17 cellular contexts compared by ENCODE assay signal in the genomic region with DNA sequence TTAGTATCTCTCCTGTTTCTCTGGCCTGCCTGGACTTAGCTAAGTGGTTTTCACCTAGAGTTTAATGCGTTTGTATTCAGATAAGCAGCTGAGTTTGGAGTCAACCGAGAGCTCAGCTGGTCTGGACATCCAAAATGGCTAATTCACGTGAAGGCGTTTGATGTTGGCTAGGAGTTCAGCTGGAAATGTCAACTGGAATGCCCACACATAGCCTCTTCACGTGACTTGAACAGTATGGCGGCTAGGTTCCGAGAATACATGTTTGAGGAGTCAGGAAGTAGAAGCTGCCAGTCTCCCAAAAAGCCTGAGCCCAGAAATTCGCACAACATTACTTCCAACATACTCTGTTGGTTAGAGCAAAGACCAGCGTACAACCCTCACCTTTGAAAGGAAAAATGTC. TPM values are rescaled to one million over a fixed set of nuclear protein-coding genes. Genes with fewer than 3 reads are reported as not detected.
DNase-seq lines count a peak whose midpoint lies in the region; ATAC-seq, FAIRE-seq and TF ChIP-seq lines count a peak whose summit lies in the region.
"Had no signal": no experiment of that assay in that cellular context is flagged by ENCODE, and none has a peak within 500 bp of the region (broad histone marks: within the 10 kb centered on the region; RNA-seq: fewer than 3 reads in every experiment).

No MANE protein-coding gene starts in this region.

- no peak for TF ChIP-seq POLR2A in GM12878 (IDR thresholded peaks at IDR 0.05; ENCODE audit: low read depth, low read length)

- H2BK5ac ChIP-seq in neuronal stem cell (ENCODE audit: low read length), result no peak overlapping the region

- no peak for TF ChIP-seq EP300 in GM12878 (IDR thresholded peaks at IDR 0.05; ENCODE audit: borderline replicate concordance in 1 of 2, control insufficient read depth in 1 of 2, low read depth in 2 of 2, low read length in 2 of 2)

- no peak overlapping the region for H3K18ac ChIP-seq in neuronal stem cell (ENCODE audit: low read length)

- peaks cover 36% of the 10 kb centered on the region for H3K4me1 Mint-ChIP-seq in activated CD8-positive, alpha-beta memory T cell treated with anti-CD3 and anti-CD28 coated beads, Interleukin-2, amount 10 ng/mL, durations not matched to agents 7 days and 5 days
- H3K4me1 Mint-ChIP-seq in IgD-negative memory B cell, result peaks cover 24 to 29% (median 28%) of the 10 kb centered on the region in 3 donors

- SMC1A ChIA-PET in GM12878 (lab: Charles Lee; ENCODE audit: uncharacterized antibody, unreplicated experiment), result interaction anchor here (0.6 to 2.6 kb wide), 3 partner anchors 70 to 177 kb away, joined by 3 to 7 read pairs (median 5); no protein-coding TSS in a partner anchor

- peak overlapping the region; percentile 21 for H3K4me3 Mint-ChIP-seq in activated CD8-positive, alpha-beta memory T cell treated with anti-CD3 and anti-CD28 coated beads, Interleukin-2, amount 10 ng/mL, durations not matched to agents 7 days and 5 days
- peak overlapping the region in 2 of 4 donors; percentile 5 to 77 for H3K4me3 Mint-ChIP-seq in IgD-negative memory B cell

- H3K9me3 ChIP-seq in GM12878 (replicated peaks; ENCODE audit: control insufficient read depth, insufficient read depth, low read length), result no peaks in the 10 kb centered on the region
- H3K9me3 ChIP-seq in neutrophil, result no peaks in the 10 kb centered on the region
- H3K9me3 ChIP-seq in neuronal stem cell (replicated peaks in 1 of 2; ENCODE audit: control insufficient read depth in 2 of 2, insufficient read depth in 1 of 2, low read depth in 1 of 2, low read length in 2 of 2), result no peaks in the 10 kb centered on the region

- H2BK120ac ChIP-seq in neuronal stem cell (ENCODE audit: low read depth, low read length), result no peak overlapping the region

- RAD21 ChIA-PET in GM12878 (lab: Charles Lee; ENCODE audit: unreplicated experiment), result no interaction called here

- POLR2A ChIA-PET in GM12878 (lab: Charles Lee), result interaction anchor here (0.6 to 0.8 kb wide), 2 partner anchors 10 to 18 kb away, joined by 3 to 7 read pairs; no protein-coding TSS in a partner anchor

- no peak overlapping the region for H2BK12ac ChIP-seq in neuronal stem cell (ENCODE audit: low read length)

- no peak for ATAC-seq in activated CD8-positive, alpha-beta memory T cell treated with anti-CD3 and anti-CD28 coated beads, Interleukin-2, amount 10 ng/mL, durations not matched to agents 7 days and 5 days
- ATAC-seq in GM12878, result no peak

- H3K9me3 Mint-ChIP-seq in activated CD8-positive, alpha-beta memory T cell treated with anti-CD3 and anti-CD28 coated beads, Interleukin-2, amount 10 ng/mL, durations not matched to agents 7 days and 5 days (ENCODE audit: low read depth), result no peaks in the 10 kb centered on the region
- no peaks in the 10 kb centered on the region for H3K9me3 Mint-ChIP-seq in IgD-negative memory B cell

- H2AFZ ChIP-seq in GM12878 (ENCODE audit: control insufficient read depth, low read depth, low read length), result no peak overlapping the region
- H2AFZ ChIP-seq in neuronal stem cell (ENCODE audit: low read length), result no peak overlapping the region

- peaks cover 14% of the 10 kb centered on the region for H3K36me3 Mint-ChIP-seq in activated CD8-positive, alpha-beta memory T cell treated with anti-CD3 and anti-CD28 coated beads, Interleukin-2, amount 10 ng/mL, durations not matched to agents 7 days and 5 days
- H3K36me3 Mint-ChIP-seq in IgD-negative memory B cell, result peaks cover 3% of the 10 kb centered on the region

- H3K27me3 ChIP-seq in GM12878 (replicated peaks in 1 of 2; ENCODE audit: control insufficient read depth in 2 of 2, insufficient read depth in 2 of 2, low read length in 1 of 2) (no peaks in the 10 kb centered on the region), neutrophil (no peaks in the 10 kb centered on the region), neuronal stem cell (ENCODE audit: control insufficient read depth in 3 of 3, insufficient read depth in 3 of 3, low read depth in 1 of 3, low read length in 3 of 3) (no peaks in the 10 kb centered on the region)

- H3K14ac ChIP-seq in neuronal stem cell (ENCODE audit: low read length), result no peak overlapping the region

- TF ChIP-seq RAD21 in GM12878 (IDR thresholded peaks at IDR 0.05; ENCODE audit: insufficient read depth, low read depth, low read length), result no peak

- intact Hi-C loops in GM12878 (cut with micrococcal nuclease; ENCODE audit: unreplicated experiment), result no loop called here

- 92% methylated on average over 9 of the region's 9 CpGs for WGBS in GM12878 (ENCODE audit: insufficient coverage, insufficient replicate concordance, low lambda C conversion rate, missing lambda C conversion rate)
- no CpG with 5 or more reads among the region's 9 CpGs for WGBS in neuronal stem cell (ENCODE audit: extremely low coverage in 2 of 2, insufficient read length in 2 of 2, insufficient replicate concordance in 1 of 2), 2 donors

- H3K79me2 ChIP-seq in GM12878 (ENCODE audit: control insufficient read depth, insufficient read depth, low read length), result peaks cover 62% of the 10 kb centered on the region

- no peak for TF ChIP-seq CTCF in GM12878 (IDR thresholded peaks at IDR 0.05 in 2 of 3, conservative IDR thresholded peaks at IDR 0.05 in 1 of 3; ENCODE audit: control insufficient read depth in 2 of 3, extremely low read depth in 1 of 3, insufficient read depth in 1 of 3, low read depth in 3 of 3, low read length in 3 of 3)
- TF ChIP-seq CTCF in neutrophil (IDR thresholded peaks at IDR 0.05), result no peak

- H3K27ac Mint-ChIP-seq in activated CD8-positive, alpha-beta memory T cell treated with anti-CD3 and anti-CD28 coated beads, Interleukin-2, amount 10 ng/mL, durations not matched to agents 7 days and 5 days, result no peak overlapping the region
- peak overlapping the region in 2 of 3 donors; percentile 58 to 62 for H3K27ac Mint-ChIP-seq in IgD-negative memory B cell

- H3K36me3 ChIP-seq in GM12878 (ENCODE audit: control insufficient read depth in 2 of 2, insufficient read depth in 2 of 2, low read length in 1 of 2) (no peaks in the 10 kb centered on the region), neutrophil (peaks cover 7% of the 10 kb centered on the region), neuronal stem cell (replicated peaks in 1 of 2; ENCODE audit: control insufficient read depth in 2 of 2, insufficient read depth in 2 of 2, low read length in 2 of 2) (peaks cover 3 to 19% of the 10 kb centered on the region in 2 donors)

- no TSS peak for BruUV-seq in GM12878 (replicated peaks; lab: Mats Ljungman, UMichigan)

- DNase-seq in activated CD8-positive, alpha-beta memory T cell treated with anti-CD3 and anti-CD28 coated beads, Interleukin-2, amount 10 ng/mL, durations not matched to agents 7 days and 5 days, result no peak
- no peak for DNase-seq in activated CD8-positive, alpha-beta memory T cell treated with anti-CD3 and anti-CD28 coated beads, Interleukin-2, amount 50 U/mL, for 4 hours
- DNase-seq in GM12878 (ENCODE audit: low read depth, low spot score) (no peak), NCI-H1417 treated with DMSO at 0.1 percent for 48 hours (lab: John Stamatoyannopoulos, UW) (no peak), DMS79 (lab: John Stamatoyannopoulos, UW) (no peak), neuronal stem cell (ENCODE audit: low spot score) (no peak)
- DNase-seq: activated effector memory CD4-positive, alpha-beta T cell treated with Interleukin-2 at 50 U/mL for 16 hours; DMS79 treated with DMSO at 0.1 percent for 48 hours; effector memory CD4-positive, alpha-beta T cell; KG1; NCI-H1436 treated with DMSO at 0.1 percent for 48 hours; nucleus accumbens had no signal

- in situ Hi-C loops in GM12878 (cut with MboI), result no loop called here

- peaks cover 8% of the 10 kb centered on the region for H3K79me1 ChIP-seq in neuronal stem cell (ENCODE audit: low read depth, low read length)

- no peak overlapping the region for H4K8ac ChIP-seq in neuronal stem cell (ENCODE audit: low read depth, low read length)

- H4K20me1 ChIP-seq in GM12878 (ENCODE audit: control insufficient read depth, insufficient read depth), result no peaks in the 10 kb centered on the region; the same call in 1 of the 2 replicates

- peak overlapping the region; percentile 33; the same call in 1 of the 2 replicates for H3K4me3 ChIP-seq in GM12878
- H3K4me3 ChIP-seq in neutrophil (ENCODE audit: low read depth in 1 of 2, low read length in 1 of 2), result no peak overlapping the region
- H3K4me3 ChIP-seq in neuronal stem cell (ENCODE audit: low read length in 2 of 2), result no peak overlapping the region

- no peak overlapping the region for H3K27ac ChIP-seq in GM12878 (ENCODE audit: control insufficient read depth, insufficient read depth)
- peak overlapping the region; percentile 19 for H3K27ac ChIP-seq in neutrophil
- H3K27ac ChIP-seq in neuronal stem cell (replicated peaks; ENCODE audit: low read length), result no peak overlapping the region
- H3K27ac ChIP-seq: skin epidermis had no signal

- no peak overlapping the region for H4K91ac ChIP-seq in neuronal stem cell (ENCODE audit: low read depth, low read length, poor library complexity)

- no peak overlapping the region for H2BK15ac ChIP-seq in neuronal stem cell (ENCODE audit: low read length)

- FAIRE-seq in GM12878 (lab: Jason Lieb, UNC), result no peak
- FAIRE-seq: bronchial epithelial cell, H54 had no signal

- no peaks in the 10 kb centered on the region for H3K27me3 Mint-ChIP-seq in activated CD8-positive, alpha-beta memory T cell treated with anti-CD3 and anti-CD28 coated beads, Interleukin-2, amount 10 ng/mL, durations not matched to agents 7 days and 5 days
- no peaks in the 10 kb centered on the region for H3K27me3 Mint-ChIP-seq in IgD-negative memory B cell

- no peak overlapping the region for H3K4ac ChIP-seq in neuronal stem cell (ENCODE audit: low read length)

- no peak overlapping the region for H2AK5ac ChIP-seq in neuronal stem cell (ENCODE audit: low read depth, low read length)

- H3K4me2 ChIP-seq in GM12878 (ENCODE audit: control insufficient read depth, insufficient read depth), result peak overlapping the region; percentile 36
- no peak overlapping the region for H3K4me2 ChIP-seq in neuronal stem cell (ENCODE audit: insufficient read depth, low read length, poor library complexity, severe bottlenecking)

- CTCF ChIA-PET in activated CD8-positive, alpha-beta memory T cell treated with anti-CD3 and anti-CD28 coated beads, Interleukin-2, amount 10 ng/mL, durations not matched to agents 7 days and 5 days (lab: Charles Lee), result no interaction called here
- CTCF ChIA-PET in GM12878 (lab: Yijun Ruan, JAX), result interaction anchor here (0.6 to 1.1 kb wide), 2 partner anchors 64 to 499 kb away, joined by 3 read pairs; no protein-coding TSS in a partner anchor

- H3K23ac ChIP-seq in neuronal stem cell (ENCODE audit: low read depth, low read length, poor library complexity), result no peak overlapping the region

- H3K4me1 ChIP-seq in GM12878 (ENCODE audit: control insufficient read depth, insufficient read depth, low read length) (peaks cover 5% of the 10 kb centered on the region), neutrophil (ENCODE audit: control insufficient read depth in 1 of 2, insufficient read depth in 1 of 2, low read depth in 1 of 2, low read length in 1 of 2) (peaks cover 16 to 20% of the 10 kb centered on the region in 2 experiments), neuronal stem cell (ENCODE audit: control insufficient read depth in 2 of 2, insufficient read depth in 1 of 2, low read depth in 1 of 2, low read length in 2 of 2) (peaks cover 0 to 7% of the 10 kb centered on the region in 2 donors)

- H3K9ac ChIP-seq in GM12878 (ENCODE audit: control insufficient read depth, insufficient read depth, low read length) (no peak overlapping the region), neuronal stem cell (ENCODE audit: low read depth, low read length, poor library complexity) (no peak overlapping the region)

RNA-seq across cellular contexts. Expression of a gene that starts 2.2 kb away (rescaled TPM):
- total RNA-seq in activated CD8-positive, alpha-beta memory T cell treated with anti-CD3 and anti-CD28 coated beads, Interleukin-2, amount 10 ng/mL, durations not matched to agents 7 days and 5 days, result 10 to 100 TPM; 54.1 to 58.2 TPM
- polyA plus RNA-seq in IgD-negative memory B cell (60.9 TPM), GM12878 (2011; rRNA removed) (51.7 and 71.6 TPM in 2 replicates), GM12878 (2014; fragmentation: Illumina TruSeq; extraction: Trizol) (39.7 and 43.3 TPM in 2 replicates), GM12878 (2014; fragmentation: Nextera tagmentation; extraction: Ambion mirVana) (10 to 100 TPM; 25.2 to 30.2 TPM), GM12878 (2014; rRNA removed) (27.5 and 28.7 TPM in 2 replicates), GM12878 (2016; fragmentation: Nextera tagmentation; extraction: Ambion mirVana) (10 to 100 TPM; 35.5 to 42.3 TPM)
- total RNA-seq in GM12878 (2013; cell fraction: nucleolus; rRNA removed), result 108 and 116 TPM in 2 replicates
- total RNA-seq in GM12878 (2014; rRNA removed) (27.6 and 32.3 TPM in 2 replicates), GM12878 (2014; rRNA removed; fragmentation: Illumina TruSeq; extraction: Trizol) (36.8 and 44.6 TPM in 2 replicates), GM12878 (2021) (34.8 and 42.3 TPM in 2 replicates)
- 14.8 TPM for polyA plus RNA-seq in GM12878 (2011; ENCODE audit: low read depth)
- polyA plus RNA-seq in GM12878 (2011; cell fraction: cytosol; rRNA removed), result 16.9 and 17.5 TPM in 2 replicates
- 29.5 and 36.4 TPM in 2 replicates for polyA plus RNA-seq in GM12878 (2011; cell fraction: nucleus; rRNA removed)
- 20.6 and 26.6 TPM in 2 replicates for polyA plus RNA-seq in GM12878 (2012)
- 39.4 and 50.5 TPM in 2 replicates for polyA minus RNA-seq in GM12878 (2011; rRNA and poly(A)+ RNA removed)
- polyA minus RNA-seq in GM12878 (2011; cell fraction: cytosol; rRNA and poly(A)+ RNA removed), result 15.6 and 20.5 TPM in 2 replicates
- 41.2 and 67.5 TPM in 2 replicates for polyA minus RNA-seq in GM12878 (2011; cell fraction: nucleus; rRNA and poly(A)+ RNA removed)
- polyA plus RNA-seq in neuronal stem cell (2013, experiment 1 of 2), result 26.7 TPM
- 28.1 TPM for polyA plus RNA-seq in neuronal stem cell (2013, experiment 2 of 2)
